In the genomic region with DNA sequence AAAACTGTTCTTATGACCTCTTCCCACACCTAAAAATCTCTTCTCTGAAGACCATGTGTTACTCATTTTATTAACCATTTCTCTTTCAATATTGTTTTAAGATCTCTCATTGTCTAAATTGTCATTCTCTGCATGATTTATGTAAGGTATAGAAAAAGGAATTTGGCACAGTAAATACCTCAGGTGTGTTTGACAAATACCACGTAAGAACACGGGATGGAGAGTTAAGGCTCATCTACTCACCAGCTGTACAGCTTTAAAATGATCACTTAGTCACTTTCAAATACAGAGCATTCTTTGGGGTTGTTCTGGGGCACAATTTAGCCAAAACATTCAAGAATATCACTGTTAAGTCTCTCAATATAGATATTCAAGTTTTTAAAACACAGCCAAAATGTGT, we compare ENCODE assay signal across 19 cellular contexts.
"Had no signal": no experiment of that assay in that cellular context is flagged by ENCODE, and none has a peak within 500 bp of the region (broad histone marks: within the 10 kb centered on the region; RNA-seq: fewer than 3 reads in every experiment).

No MANE protein-coding gene starts in this region.

- FAIRE-seq: endometrium, islet of Langerhans, small intestine had no signal

- H3K27ac ChIP-seq: coronary artery, neural progenitor cell, psoas muscle, stomach, upper lobe of right lung had no signal

- H3K27me3 Mint-ChIP-seq: activated naive CD4-positive, alpha-beta T cell treated with anti-CD3 and anti-CD28 coated beads, Interleukin-2, amount 10 ng/mL, durations not matched to agents 7 days and 5 days; activated naive CD8-positive, alpha-beta T cell treated with anti-CD3 and anti-CD28 coated beads, Interleukin-2, amount 50 U/mL, for 24 hours had no signal

- H3K36me3 Mint-ChIP-seq: activated naive CD4-positive, alpha-beta T cell treated with anti-CD3 and anti-CD28 coated beads, Interleukin-2, amount 10 ng/mL, durations not matched to agents 7 days and 5 days; naive thymus-derived CD4-positive, alpha-beta T cell; neural progenitor cell had no signal

- H2AFZ ChIP-seq: neural progenitor cell had no signal

- H3K4me3 ChIP-seq: coronary artery, neural progenitor cell, psoas muscle, stomach, upper lobe of right lung had no signal

- DNase-seq: activated CD4-positive, alpha-beta T cell treated with anti-CD3 and anti-CD28 coated beads, Interleukin-2, amount 50 U/mL, for 1 hour; activated CD8-positive, alpha-beta memory T cell treated with anti-CD3 and anti-CD28 coated beads, Interleukin-2, amount 50 U/mL, for 4 hours; activated naive CD4-positive, alpha-beta T cell treated with anti-CD3 and anti-CD28 coated beads, Interleukin-2, amount 10 ng/mL, durations not matched to agents 7 days and 5 days; activated naive CD8-positive, alpha-beta T cell treated with anti-CD3 and anti-CD28 coated beads, Interleukin-2, amount 50 U/mL, for 24 hours; activated T-cell treated with anti-CD3 and anti-CD28 coated beads, Interleukin-2, amount 50 U/mL, for 4 hours; aorta; naive thymus-derived CD4-positive, alpha-beta T cell; psoas muscle; right cardiac atrium; small intestine; stimulated activated CD4-positive, alpha-beta T cell treated with anti-CD3 and anti-CD28 coated beads, Interleukin-4, amount 100 ng/mL, for 1 hour; stomach; T1000; upper lobe of right lung had no signal

- H3K27me3 ChIP-seq: neural progenitor cell, stomach, upper lobe of right lung had no signal

- H3K9me3 ChIP-seq: stomach, upper lobe of right lung had no signal

- H3K4me1 ChIP-seq: neural progenitor cell, psoas muscle, upper lobe of right lung had no signal

- H3K4me2 ChIP-seq: neural progenitor cell had no signal

- H3K9ac ChIP-seq: neural progenitor cell had no signal

- H3K4me3 Mint-ChIP-seq: activated naive CD4-positive, alpha-beta T cell treated with anti-CD3 and anti-CD28 coated beads, Interleukin-2, amount 10 ng/mL, durations not matched to agents 7 days and 5 days; activated naive CD8-positive, alpha-beta T cell treated with anti-CD3 and anti-CD28 coated beads, Interleukin-2, amount 50 U/mL, for 24 hours; activated T-cell treated with anti-CD3 and anti-CD28 coated beads, Interleukin-2, amount 50 U/mL, for 4 hours; naive thymus-derived CD4-positive, alpha-beta T cell; neural progenitor cell had no signal

- H3K27ac Mint-ChIP-seq: activated naive CD4-positive, alpha-beta T cell treated with anti-CD3 and anti-CD28 coated beads, Interleukin-2, amount 10 ng/mL, durations not matched to agents 7 days and 5 days; activated naive CD8-positive, alpha-beta T cell treated with anti-CD3 and anti-CD28 coated beads, Interleukin-2, amount 50 U/mL, for 24 hours; naive thymus-derived CD4-positive, alpha-beta T cell; neural progenitor cell had no signal

- H3K36me3 ChIP-seq: neural progenitor cell, stomach, upper lobe of right lung had no signal

- H3K4me1 Mint-ChIP-seq: activated naive CD4-positive, alpha-beta T cell treated with anti-CD3 and anti-CD28 coated beads, Interleukin-2, amount 10 ng/mL, durations not matched to agents 7 days and 5 days; activated naive CD8-positive, alpha-beta T cell treated with anti-CD3 and anti-CD28 coated beads, Interleukin-2, amount 50 U/mL, for 24 hours; naive thymus-derived CD4-positive, alpha-beta T cell; neural progenitor cell had no signal

- ATAC-seq: activated CD4-positive, CD25-positive, alpha-beta regulatory T cell treated with anti-CD3 and anti-CD28 coated beads, Interleukin-2, amount 50 U/mL, for 24 hours; activated naive CD8-positive, alpha-beta T cell treated with anti-CD3 and anti-CD28 coated beads, Interleukin-2, amount 50 U/mL, for 24 hours; activated T-cell treated with anti-CD3 and anti-CD28 coated beads, Interleukin-2, amount 50 U/mL, for 4 hours; naive thymus-derived CD4-positive, alpha-beta T cell; psoas muscle; right cardiac atrium; upper lobe of right lung had no signal
